Comparison of ENCODE assay signal across 10 cellular contexts in the genomic region with DNA sequence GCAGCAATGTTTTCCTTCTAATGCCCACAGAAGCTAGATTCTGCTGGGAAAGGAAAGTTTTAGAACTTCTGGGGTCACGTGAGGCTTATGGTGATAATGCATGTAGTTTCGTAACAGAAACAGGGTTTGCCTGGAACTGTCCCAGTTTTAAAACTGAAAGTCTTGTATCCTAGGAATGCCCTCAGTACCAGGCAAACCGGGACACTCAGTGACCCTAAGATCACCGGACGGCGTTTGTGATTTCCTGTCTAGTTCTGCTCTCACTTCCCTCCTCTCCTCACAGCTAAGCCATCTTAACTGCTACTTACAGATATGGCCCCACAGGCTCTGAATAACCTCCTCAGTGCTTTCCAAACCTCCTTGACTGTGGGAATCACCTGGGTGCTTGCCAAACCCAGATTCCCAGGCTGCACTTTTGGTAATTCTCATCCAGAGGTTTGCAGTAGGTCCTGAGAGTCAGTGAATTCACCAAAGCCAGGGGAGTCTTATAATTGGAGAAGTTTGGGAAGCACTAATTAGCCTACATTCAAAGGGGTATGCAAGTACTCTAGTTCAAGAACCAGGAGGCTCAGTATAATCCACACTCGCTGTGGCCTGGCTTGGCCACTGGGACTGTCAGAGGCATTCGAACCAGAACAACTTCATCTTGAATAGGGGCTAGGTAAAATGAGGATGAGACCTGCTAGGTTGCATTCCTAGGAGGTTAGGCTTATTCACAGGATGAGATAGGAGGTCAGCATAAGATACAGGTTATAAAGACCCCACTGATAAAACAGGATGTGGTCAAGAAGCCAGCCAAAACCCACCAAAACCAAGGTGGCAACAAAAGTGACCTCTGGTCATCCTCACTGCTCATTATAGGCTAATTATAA.
DNase-seq lines count a peak whose midpoint lies in the region; ATAC-seq lines count a peak whose summit lies in the region.
"Had no signal": no experiment of that assay in that cellular context is flagged by ENCODE, and none has a peak within 500 bp of the region (broad histone marks: within the 10 kb centered on the region; RNA-seq: fewer than 3 reads in every experiment).

No MANE protein-coding gene starts in this region.

- H3K4me1 Mint-ChIP-seq in stimulated activated naive B cell treated with anti-CD40 and anti-IgM and Interleukin-4, amounts not matched to agents 10 μg/mL and 1 μg/mL and 100 μg/mL, for 72 hours = peaks cover 29 to 54% of the 10 kb centered on the region in 2 donors

- H3K27me3 Mint-ChIP-seq in stimulated activated naive B cell treated with anti-CD40 and anti-IgM and Interleukin-4, amounts not matched to agents 10 μg/mL and 1 μg/mL and 100 μg/mL, for 72 hours = no peaks in the 10 kb centered on the region
- H3K27me3 Mint-ChIP-seq: activated T-cell treated with anti-CD3 and anti-CD28 coated beads, Interleukin-2, amount 50 U/mL, for 24 hours had no signal

- H3K4me3 Mint-ChIP-seq in stimulated activated naive B cell treated with anti-CD40 and anti-IgM and Interleukin-4, amounts not matched to agents 10 μg/mL and 1 μg/mL and 100 μg/mL, for 72 hours = peak overlapping the region in 1 of 2 donors; percentile 41
- H3K4me3 Mint-ChIP-seq: activated T-cell treated with anti-CD3 and anti-CD28 coated beads, Interleukin-2, amount 50 U/mL, for 24 hours; stimulated activated effector memory CD8-positive, alpha-beta T cell treated with anti-CD3 and anti-CD28 coated beads, Interleukin-12 subunit alpha, Interleukin-12 subunit beta, amount 100 ng/mL, for 72 hours had no signal

- H3K27ac Mint-ChIP-seq in stimulated activated naive B cell treated with anti-CD40 and anti-IgM and Interleukin-4, amounts not matched to agents 10 μg/mL and 1 μg/mL and 100 μg/mL, for 72 hours = peak overlapping the region; percentile 93
- H3K27ac Mint-ChIP-seq: activated T-cell treated with anti-CD3 and anti-CD28 coated beads, Interleukin-2, amount 50 U/mL, for 24 hours; stimulated activated effector memory CD8-positive, alpha-beta T cell treated with anti-CD3 and anti-CD28 coated beads, Interleukin-12 subunit alpha, Interleukin-12 subunit beta, amount 100 ng/mL, for 72 hours had no signal

- H3K36me3 Mint-ChIP-seq in stimulated activated naive B cell treated with anti-CD40 and anti-IgM and Interleukin-4, amounts not matched to agents 10 μg/mL and 1 μg/mL and 100 μg/mL, for 72 hours = peaks cover 0 to 1% of the 10 kb centered on the region in 2 donors
- H3K36me3 Mint-ChIP-seq: stimulated activated effector memory CD8-positive, alpha-beta T cell treated with anti-CD3 and anti-CD28 coated beads, Interleukin-12 subunit alpha, Interleukin-12 subunit beta, amount 100 ng/mL, for 72 hours had no signal

- DNase-seq in H4 (ENCODE audit: low spot score) (peak; percentile 45), amniotic epithelial cell (ENCODE audit: low read depth) (peak; percentile 83), kidney tubule cell (ENCODE audit: low spot score) (peak; percentile 41), hepatic stellate cell (ENCODE audit: low spot score) (no peak), NCI-H2227 (lab: John Stamatoyannopoulos, UW; ENCODE audit: unreplicated experiment) (no peak), iPS-NIHi11 (ENCODE audit: low spot score) (no peak)
- DNase-seq in stimulated activated naive B cell treated with anti-CD40 and anti-IgM and Interleukin-4, amounts not matched to agents 10 μg/mL and 1 μg/mL and 100 μg/mL, for 72 hours = no peak
- DNase-seq: activated T-cell treated with anti-CD3 and anti-CD28 coated beads, Interleukin-2, amount 50 U/mL, for 24 hours had no signal

- peaks cover 0 to 2% of the 10 kb centered on the region in 2 donors for H3K9me3 Mint-ChIP-seq in stimulated activated naive B cell treated with anti-CD40 and anti-IgM and Interleukin-4, amounts not matched to agents 10 μg/mL and 1 μg/mL and 100 μg/mL, for 72 hours
- H3K9me3 Mint-ChIP-seq: stimulated activated effector memory CD8-positive, alpha-beta T cell treated with anti-CD3 and anti-CD28 coated beads, Interleukin-12 subunit alpha, Interleukin-12 subunit beta, amount 100 ng/mL, for 72 hours had no signal

- no peak for ATAC-seq in stimulated activated naive B cell treated with anti-CD40 and anti-IgM and Interleukin-4, amounts not matched to agents 10 μg/mL and 1 μg/mL and 100 μg/mL, for 72 hours (replicated peaks)
- ATAC-seq in GM21447 (IDR thresholded peaks at IDR 0.05; ENCODE audit: unreplicated experiment) = no peak
- ATAC-seq: stimulated activated effector memory CD8-positive, alpha-beta T cell treated with anti-CD3 and anti-CD28 coated beads, Interleukin-12 subunit alpha, Interleukin-12 subunit beta, amount 100 ng/mL, for 72 hours had no signal

Comparison
In these comparisons a context has a peak if more than half of its experiments do, and no peak if none do; other contexts are left out.
1. DNase-seq: peak in H4 (single experiment), amniotic epithelial cell (single experiment) and kidney tubule cell (single experiment); none in stimulated activated naive B cell treated with anti-CD40 and anti-IgM and Interleukin-4, amounts not matched to agents 10 μg/mL and 1 μg/mL and 100 μg/mL, for 72 hours (single experiment), hepatic stellate cell (single experiment), NCI-H2227 (single experiment) and iPS-NIHi11 (single experiment).